8 cellular contexts compared by ENCODE assay signal in genomic region chr1:161176468-161177111, GRCh38. TPM values are rescaled to one million over a fixed set of nuclear protein-coding genes. Genes with fewer than 3 reads are reported as not detected.
DNase-seq lines count a peak whose midpoint lies in the region; ATAC-seq and TF ChIP-seq lines count a peak whose summit lies in the region.

No MANE protein-coding gene starts in this region.

- H3K27me3 Mint-ChIP-seq in progenitor cell of endocrine pancreas: no peaks in the 10 kb centered on the region

- H3K27me3 ChIP-seq in RWPE2 (ENCODE audit: insufficient read depth, poor library complexity, severe bottlenecking): no peaks in the 10 kb centered on the region

- H3K4me3 ChIP-seq in RWPE2 (ENCODE audit: severe bottlenecking) (peak overlapping the region; percentile 67), fibroblast of pulmonary artery (replicated peaks; ENCODE audit: low read depth, low read length) (peak overlapping the region; percentile 98)

- no peaks in the 10 kb centered on the region for H3K9me3 Mint-ChIP-seq in progenitor cell of endocrine pancreas (ENCODE audit: low read depth)

- peaks cover 17% of the 10 kb centered on the region for H3K4me1 Mint-ChIP-seq in progenitor cell of endocrine pancreas (ENCODE audit: low read depth)

- H3K9me3 ChIP-seq in RWPE2 (ENCODE audit: severe bottlenecking): no peaks in the 10 kb centered on the region

- H3K36me3 ChIP-seq in RWPE2 (ENCODE audit: low read depth): peaks cover 36% of the 10 kb centered on the region

- peak overlapping the region; percentile 10 for H3K27ac ChIP-seq in RWPE2 (ENCODE audit: poor library complexity, severe bottlenecking)

- H3K4me3 Mint-ChIP-seq in progenitor cell of endocrine pancreas (ENCODE audit: low read depth): peak overlapping the region; percentile 97

- DNase-seq in RWPE2 (ENCODE audit: low spot score) (no peak), fibroblast of pulmonary artery (ENCODE audit: low read depth) (no peak), progenitor cell of endocrine pancreas (ENCODE audit: low spot score, unreplicated experiment) (no peak), NCI-H128 (lab: John Stamatoyannopoulos, UW; ENCODE audit: unreplicated experiment) (no peak)
- DNase-seq in activated CD4-positive, CD25-positive, alpha-beta regulatory T cell treated with anti-CD3 and anti-CD28 coated beads, Interleukin-2, amount 50 U/mL, for 72 hours: no peak

- peak overlapping the region; percentile 98 for H3K27ac Mint-ChIP-seq in progenitor cell of endocrine pancreas

- H3K4me1 ChIP-seq in RWPE2 (ENCODE audit: insufficient read depth, poor library complexity, severe bottlenecking): peaks cover 8% of the 10 kb centered on the region

- TF ChIP-seq CTCF in RWPE2 (IDR thresholded peaks at IDR 0.05; ENCODE audit: poor library complexity, severe bottlenecking) (no peak), fibroblast of pulmonary artery (IDR thresholded peaks at IDR 0.05; ENCODE audit: low read length, missing control alignments) (no peak), progenitor cell of endocrine pancreas (IDR thresholded peaks at IDR 0.05; ENCODE audit: unreplicated experiment) (no peak)

- H3K36me3 Mint-ChIP-seq in progenitor cell of endocrine pancreas (ENCODE audit: insufficient read depth): peaks cover 15% of the 10 kb centered on the region

- ATAC-seq in GM21515 (IDR thresholded peaks at IDR 0.05; ENCODE audit: unreplicated experiment) (peak; percentile 2), RWPE2 (ENCODE audit: low read depth) (peak; percentile 2; the same call in 2 of the 3 replicates), GM19395 (IDR thresholded peaks at IDR 0.05; ENCODE audit: unreplicated experiment) (no peak), GM18868 (IDR thresholded peaks at IDR 0.05; ENCODE audit: unreplicated experiment) (no peak)

RNA-seq across cellular contexts. Expression of gene B4GALT3, which starts 0.7 kb away (rescaled TPM):
- 45.9 and 48.2 TPM in 2 replicates for total RNA-seq in progenitor cell of endocrine pancreas

RNA-seq across cellular contexts. Expression of gene PPOX, which starts 10.4 kb away (rescaled TPM):
- 50.9 and 56.5 TPM in 2 replicates for total RNA-seq in progenitor cell of endocrine pancreas

RNA-seq across cellular contexts. Expression of gene USP21, which starts 17.3 kb away (rescaled TPM):
- total RNA-seq in progenitor cell of endocrine pancreas: 48.8 and 51.1 TPM in 2 replicates

RNA-seq across cellular contexts. Expression of gene ADAMTS4, which starts 22.3 kb away (rescaled TPM):
- total RNA-seq in progenitor cell of endocrine pancreas: 0.22 and 0.24 TPM in 2 replicates

RNA-seq across cellular contexts. Expression of gene UFC1, which starts 22.8 kb away (rescaled TPM):
- total RNA-seq in progenitor cell of endocrine pancreas: 139 and 150 TPM in 2 replicates

Comparison
In these comparisons a context has a peak if more than half of its experiments do, and no peak if none do; other contexts are left out.
1. ATAC-seq: peak in GM21515 (single experiment) and RWPE2 (single experiment); none in GM19395 (single experiment) and GM18868 (single experiment).